In genomic region chr15:67569668-67570067, GRCh38 we compare ENCODE assay signal across 17 cellular contexts. TPM values are rescaled to one million over a fixed set of nuclear protein-coding genes. Genes with fewer than 3 reads are reported as not detected.
DNase-seq lines count a peak whose midpoint lies in the region; ATAC-seq and TF ChIP-seq lines count a peak whose summit lies in the region.
"Had no signal": no experiment of that assay in that cellular context is flagged by ENCODE, and none has a peak within 500 bp of the region (broad histone marks: within the 10 kb centered on the region; RNA-seq: fewer than 3 reads in every experiment).

No MANE protein-coding gene starts in this region.

- H3K9ac ChIP-seq in colonic mucosa (ENCODE audit: low read depth in 2 of 2, low read length in 2 of 2) (no peak overlapping the region), mucosa of rectum (ENCODE audit: low read depth in 1 of 2, low read length in 2 of 2) (no peak overlapping the region)
- H3K9ac ChIP-seq: BLaER1 had no signal

- DNase-seq in Right ventricle myocardium superior (no peak), right atrium auricular region (ENCODE audit: low spot score) (no peak), colonic mucosa (no peak), suprapubic skin (ENCODE audit: low spot score in 2 of 2) (no peak), NCI-H526 treated with DMSO at 0.1 percent for 48 hours (lab: John Stamatoyannopoulos, UW) (no peak), foreskin keratinocyte (no peak)
- DNase-seq: 8988T; AML-193; Caco-2; CD8-positive, alpha-beta memory T cell; DND-41; GF-D8; H7 had no signal

- no peak for TF ChIP-seq EP300 in suprapubic skin (IDR thresholded peaks at IDR 0.05)

- H3K4me3 ChIP-seq in right atrium auricular region (no peak overlapping the region), colonic mucosa (no peak overlapping the region), mucosa of rectum (ENCODE audit: low read length in 2 of 2) (no peak overlapping the region), suprapubic skin (no peak overlapping the region)
- H3K4me3 ChIP-seq: BLaER1, GM23338 had no signal

- intact Hi-C loops in Right ventricle myocardium superior (cut with DNase I) = no loop called here
- intact Hi-C loops in colonic mucosa (cut with DNase I) = no loop called here

- H3K9me3 ChIP-seq in right atrium auricular region (no peaks in the 10 kb centered on the region), colonic mucosa (no peaks in the 10 kb centered on the region), mucosa of rectum (ENCODE audit: control insufficient read depth in 2 of 2, low read length in 2 of 2) (no peaks in the 10 kb centered on the region), suprapubic skin (no peaks in the 10 kb centered on the region)
- H3K9me3 ChIP-seq: BLaER1, Caco-2 had no signal

- no peak for TF ChIP-seq POLR2A in suprapubic skin (IDR thresholded peaks at IDR 0.05)

- ATAC-seq in Right ventricle myocardium superior (ENCODE audit: poor library complexity) = peak; percentile 61
- no peak for ATAC-seq in foreskin keratinocyte
- ATAC-seq: GM23338 had no signal

- H3K27ac ChIP-seq in right atrium auricular region = peak overlapping the region in 1 of 2 donors; percentile 19
- H3K27ac ChIP-seq in colonic mucosa = peak overlapping the region; percentile 88
- H3K27ac ChIP-seq in mucosa of rectum (ENCODE audit: low read depth in 2 of 2, low read length in 2 of 2) = peak overlapping the region; percentile 84 to 85
- no peak overlapping the region for H3K27ac ChIP-seq in suprapubic skin
- H3K27ac ChIP-seq in foreskin keratinocyte = no peak overlapping the region
- H3K27ac ChIP-seq: BLaER1, HL-60 had no signal

- no peak for TF ChIP-seq CTCF in right atrium auricular region (IDR thresholded peaks at IDR 0.05)
- TF ChIP-seq CTCF in colonic mucosa (IDR thresholded peaks at IDR 0.05) = no peak
- TF ChIP-seq CTCF in suprapubic skin (IDR thresholded peaks at IDR 0.05) = no peak
- no peak for TF ChIP-seq CTCF in foreskin keratinocyte (conservative IDR thresholded peaks at IDR 0.05)

- H3K4me1 ChIP-seq in right atrium auricular region (no peaks in the 10 kb centered on the region), colonic mucosa (no peaks in the 10 kb centered on the region), mucosa of rectum (ENCODE audit: control insufficient read depth in 2 of 2, insufficient read depth in 2 of 2, low read length in 2 of 2) (peaks cover 11 to 28% of the 10 kb centered on the region in 2 donors), suprapubic skin (no peaks in the 10 kb centered on the region), foreskin keratinocyte (no peaks in the 10 kb centered on the region)
- H3K4me1 ChIP-seq: Caco-2 had no signal

- WGBS in suprapubic skin = 98% methylated on average over 3 of the region's 3 CpGs

- no peaks in the 10 kb centered on the region for H3K36me3 ChIP-seq in right atrium auricular region
- no peaks in the 10 kb centered on the region for H3K36me3 ChIP-seq in colonic mucosa
- H3K36me3 ChIP-seq in mucosa of rectum (ENCODE audit: control insufficient read depth in 2 of 2, insufficient read depth in 2 of 2, low read length in 2 of 2) = no peaks in the 10 kb centered on the region
- H3K36me3 ChIP-seq in suprapubic skin = peaks cover 9% of the 10 kb centered on the region

- H3K27me3 ChIP-seq in right atrium auricular region = no peaks in the 10 kb centered on the region
- H3K27me3 ChIP-seq in colonic mucosa = no peaks in the 10 kb centered on the region
- H3K27me3 ChIP-seq in mucosa of rectum (ENCODE audit: control insufficient read depth in 2 of 2, insufficient read depth in 2 of 2, low read length in 2 of 2) = no peaks in the 10 kb centered on the region
- H3K27me3 ChIP-seq in suprapubic skin = no peaks in the 10 kb centered on the region
- no peaks in the 10 kb centered on the region for H3K27me3 ChIP-seq in foreskin keratinocyte
- H3K27me3 ChIP-seq: BLaER1 had no signal

RNA-seq across cellular contexts. Expression of gene MAP2K5, which starts 27.2 kb away (rescaled TPM):
- total RNA-seq in Right ventricle myocardium superior (18.8 TPM), right atrium auricular region (1 to 10 TPM; 5.8 to 6.7 TPM), colonic mucosa (10 to 100 TPM; 19.1 to 20.2 TPM), suprapubic skin (10 to 100 TPM in 2 of 4 donors, 1 to 10 TPM in 2; 9.5 to 18.5 (median 10.2) TPM), foreskin keratinocyte (7.5 and 8.8 TPM in 2 replicates)
- polyA plus RNA-seq in foreskin keratinocyte = 8.5 and 8.9 TPM in 2 replicates

RNA-seq across cellular contexts. Expression of gene C15orf61, which starts 48.7 kb away (rescaled TPM):
- total RNA-seq in Right ventricle myocardium superior = 15.7 TPM
- total RNA-seq in right atrium auricular region = 1 to 10 TPM; 6.2 to 7.0 TPM
- 1 to 10 TPM; 5.4 to 6.2 TPM for total RNA-seq in colonic mucosa
- 10 to 100 TPM; 12.8 to 23.6 (median 16.8) TPM for total RNA-seq in suprapubic skin
- total RNA-seq in foreskin keratinocyte = 2.9 and 3.1 TPM in 2 replicates
- 4.2 and 5.2 TPM in 2 replicates for polyA plus RNA-seq in foreskin keratinocyte

Comparison
In these comparisons a context has a peak if more than half of its experiments do, and no peak if none do; other contexts are left out.
1. H3K27ac ChIP-seq: peak in colonic mucosa (single experiment) and mucosa of rectum (2 of 2); none in suprapubic skin (single experiment) and foreskin keratinocyte (single experiment).